In genomic region chr20:57748601-57749130, GRCh38 we compare ENCODE assay signal across 8 cellular contexts. TPM values are rescaled to one million over a fixed set of nuclear protein-coding genes. Genes with fewer than 3 reads are reported as not detected.
DNase-seq lines count a peak whose midpoint lies in the region; ATAC-seq and TF ChIP-seq lines count a peak whose summit lies in the region.

No MANE protein-coding gene starts in this region.

- H3K27me3 ChIP-seq in mammary epithelial cell (ENCODE audit: insufficient read depth, low read length), result peaks cover 3% of the 10 kb centered on the region

- no peaks in the 10 kb centered on the region for H4K20me1 ChIP-seq in mammary epithelial cell (ENCODE audit: insufficient read depth, low read length)

- H3K9ac ChIP-seq in mammary epithelial cell (ENCODE audit: insufficient read depth, low read length), result no peak overlapping the region

- peaks cover 13% of the 10 kb centered on the region for H3K4me1 ChIP-seq in mammary epithelial cell (ENCODE audit: insufficient read depth, low read length)

- DNase-seq in NOMO-1 treated with DMSO at 0.1 percent for 48 hours (lab: John Stamatoyannopoulos, UW; ENCODE audit: unreplicated experiment), result peak; percentile 5
- DNase-seq in NOMO-1 treated with dmso at 0.1 percent for 144 hours (lab: John Stamatoyannopoulos, UW; ENCODE audit: unreplicated experiment), result no peak
- peak; percentile 35 for DNase-seq in NCI-H2029 treated with DMSO at 0.1 percent for 48 hours (lab: John Stamatoyannopoulos, UW)
- DNase-seq in mammary epithelial cell, result peak; percentile 91
- DNase-seq in left lobe of liver (ENCODE audit: low spot score), result peak; percentile 57
- DNase-seq in stimulated activated CD4-positive, alpha-beta T cell treated with anti-CD3 and anti-CD28 coated beads, Interleukin-2, amount 100 ng/mL, for 24 hours, result peak; percentile 53 to 63
- no peak for DNase-seq in GM19240 (ENCODE audit: insufficient read length, low spot score)

- peak in 1 of 2 donors; percentile 8 for TF ChIP-seq CTCF in mammary epithelial cell (conservative IDR thresholded peaks at IDR 0.05 in 1 of 2, IDR thresholded peaks at IDR 0.05 in 1 of 2; ENCODE audit: extremely low read depth in 1 of 2, insufficient read depth in 1 of 2, low read depth in 1 of 2, low read length in 2 of 2)

- WGBS in mammary epithelial cell (ENCODE audit: low coverage, missing lambda C conversion rate), result 3% methylated on average over 25 of the region's 29 CpGs

- H3K79me2 ChIP-seq in mammary epithelial cell (ENCODE audit: insufficient read depth, low read length), result no peaks in the 10 kb centered on the region

- in situ Hi-C loops in mammary epithelial cell (cut with MboI; ENCODE audit: low sequenced_read_pairs in 2 of 2), result no loop called here

- H2AFZ ChIP-seq in mammary epithelial cell (ENCODE audit: low read depth, low read length), result peak overlapping the region; percentile 80

- CTCF ChIA-PET in mammary epithelial cell (lab: Charles Lee; ENCODE audit: low non-redundant PET), result no interaction called here

- H3K9me3 ChIP-seq in mammary epithelial cell (replicated peaks; ENCODE audit: insufficient read depth, low read length), result no peaks in the 10 kb centered on the region

- peak overlapping the region; percentile 3 for H3K27ac ChIP-seq in mammary epithelial cell (ENCODE audit: insufficient read depth, low read depth, low read length)

- dilution Hi-C loops in mammary epithelial cell (cut with HindIII; ENCODE audit: low sequenced_read_pairs), result no loop called here

- no peaks in the 10 kb centered on the region for H3K36me3 ChIP-seq in mammary epithelial cell (ENCODE audit: insufficient read depth, low read length)

- H3K4me2 ChIP-seq in mammary epithelial cell (ENCODE audit: insufficient read depth, low read depth, low read length), result peak overlapping the region; percentile 94

- ATAC-seq in activated CD4-positive, CD25-positive, alpha-beta regulatory T cell treated with anti-CD3 and anti-CD28 coated beads, Interleukin-2, amount 50 U/mL, for 24 hours, result peak; percentile 78 to 86
- ATAC-seq in left lobe of liver, result peak; percentile 49

- peak overlapping the region in 2 of 3 experiments; percentile 39 to 42 for H3K4me3 ChIP-seq in mammary epithelial cell (replicated peaks in 1 of 3; ENCODE audit: insufficient read depth in 1 of 3, low read depth in 2 of 3, low read length in 3 of 3)

- intact Hi-C loops in mammary epithelial cell (cut with micrococcal nuclease), result no loop called here

- no TSS peak for BruUV-seq in mammary epithelial cell (replicated peaks; lab: Mats Ljungman, UMichigan)

RNA-seq across cellular contexts. Expression of gene PMEPA1, which starts 38.9 kb away (rescaled TPM):
- 100 to 1,000 TPM; 100 to 108 TPM for total RNA-seq in mammary epithelial cell
- 67.5 TPM for polyA plus RNA-seq in mammary epithelial cell
- polyA minus RNA-seq in mammary epithelial cell, result 51.3 TPM
- 5.2 TPM for total RNA-seq in left lobe of liver

Comparison
In these comparisons a context has a peak if more than half of its experiments do, and no peak if none do; other contexts are left out.
1. DNase-seq: peak in NOMO-1 treated with DMSO at 0.1 percent for 48 hours (single experiment), NCI-H2029 treated with DMSO at 0.1 percent for 48 hours (single experiment), mammary epithelial cell (single experiment), left lobe of liver (single experiment) and stimulated activated CD4-positive, alpha-beta T cell treated with anti-CD3 and anti-CD28 coated beads, Interleukin-2, amount 100 ng/mL, for 24 hours (2 of 2); none in NOMO-1 treated with dmso at 0.1 percent for 144 hours (single experiment) and GM19240 (single experiment).
2. RNA of gene PMEPA1, which starts 38.9 kb away (total RNA-seq): 100 to 108 TPM in mammary epithelial cell; 5.2 TPM in left lobe of liver (single experiment); every median in the first group is over 10 times any median in the second.